Comparison of ENCODE assay signal across 7 cellular contexts in the genomic region with DNA sequence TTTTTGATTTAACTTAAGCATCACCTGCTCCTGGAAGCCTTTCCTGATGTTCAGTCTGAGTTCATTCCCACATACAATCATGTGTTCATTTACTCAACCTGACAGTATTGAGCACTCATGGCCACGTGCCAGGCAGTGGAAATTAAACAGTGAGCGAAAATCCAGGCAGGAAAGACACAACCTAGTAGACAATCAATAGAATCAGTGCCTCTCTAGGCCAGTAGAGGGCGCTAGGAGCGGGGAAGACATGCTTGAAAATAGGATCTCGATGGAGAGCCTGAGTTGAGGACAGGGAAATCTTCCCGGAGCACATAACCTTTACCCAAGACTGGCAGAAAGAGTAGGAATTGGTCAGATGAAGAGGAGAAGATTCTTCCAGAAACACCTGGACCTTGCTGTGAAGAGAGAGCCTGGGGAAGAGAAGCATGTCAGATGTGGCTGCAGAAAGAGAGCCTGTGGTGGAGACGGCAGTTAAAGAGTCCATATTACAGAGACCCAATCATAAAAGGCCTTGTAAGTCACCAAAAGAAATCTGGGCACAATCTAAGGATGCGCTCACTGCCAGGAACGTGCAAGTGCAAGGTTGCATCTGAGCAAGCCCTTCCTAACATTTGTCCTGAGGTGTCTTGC.
DNase-seq lines count a peak whose midpoint lies in the region; ATAC-seq and TF ChIP-seq lines count a peak whose summit lies in the region.

No MANE protein-coding gene starts in this region.

- TF ChIP-seq RAD21 in neural cell (conservative IDR thresholded peaks at IDR 0.05), result peak; percentile 43

- POLR2A ChIA-PET in T-cell (lab: Charles Lee), result no interaction called here

- no peaks in the 10 kb centered on the region for H3K27me3 ChIP-seq in neural cell (ENCODE audit: insufficient read depth, low read depth, low read length)

- CTCF ChIA-PET in T-cell (lab: Charles Lee), result interaction anchor here in 1 of 2 donors (0.6 kb wide), 1 partner anchor 653 kb away, joined by 3 read pairs; no protein-coding TSS in a partner anchor

- TF ChIP-seq CTCF in neural cell (IDR thresholded peaks at IDR 0.05; ENCODE audit: poor library complexity, severe bottlenecking), result peak; percentile 56

- H3K4me2 ChIP-seq in neural cell (ENCODE audit: low read length), result no peak overlapping the region

- H3K27me3 Mint-ChIP-seq in T-cell, result no peaks in the 10 kb centered on the region

- H3K4me3 Mint-ChIP-seq in T-cell, result no peak overlapping the region

- no peaks in the 10 kb centered on the region for H3K36me3 Mint-ChIP-seq in T-cell

- TF ChIP-seq EP300 in neural cell (conservative IDR thresholded peaks at IDR 0.05; ENCODE audit: poor library complexity, severe bottlenecking), result no peak

- ATAC-seq in HG03354 (IDR thresholded peaks at IDR 0.05; ENCODE audit: poor library complexity, severe bottlenecking, unreplicated experiment) (peak; percentile 51), T-cell (replicated peaks in 1 of 4) (no peak), esophagus mucosa (peak; percentile 31), HG03460 (IDR thresholded peaks at IDR 0.05; ENCODE audit: unreplicated experiment) (no peak), GM21737 (IDR thresholded peaks at IDR 0.05; ENCODE audit: unreplicated experiment) (no peak)

- H3K27ac Mint-ChIP-seq in T-cell, result no peak overlapping the region

- no peaks in the 10 kb centered on the region for H3K36me3 ChIP-seq in neural cell (ENCODE audit: insufficient read depth, low read length)

- H3K4me3 ChIP-seq in neural cell (ENCODE audit: low read length), result no peak overlapping the region

- no peaks in the 10 kb centered on the region for H3K79me2 ChIP-seq in neural cell (replicated peaks; ENCODE audit: insufficient read depth, low read length)

- DNase-seq in GM04504 (ENCODE audit: low read depth) (peak; percentile 25), T-cell (peak in 18 of 34 experiments; percentile 0 to 24 (median 4))

- H3K9ac ChIP-seq in neural cell (ENCODE audit: low read length), result no peak overlapping the region

- H2AFZ ChIP-seq in neural cell (ENCODE audit: low read depth, low read length), result no peak overlapping the region

- no peaks in the 10 kb centered on the region for H3K9me2 ChIP-seq in neural cell (ENCODE audit: insufficient read depth, low read length)

- no peak overlapping the region for H3K27ac ChIP-seq in neural cell (ENCODE audit: low read length)

- H3K9me3 Mint-ChIP-seq in T-cell, result no peaks in the 10 kb centered on the region

- H3F3A ChIP-seq in neural cell (ENCODE audit: insufficient read depth, low read length, poor library complexity, severe bottlenecking), result no peaks in the 10 kb centered on the region

- H3K4me1 Mint-ChIP-seq in T-cell, result no peaks in the 10 kb centered on the region

- no peaks in the 10 kb centered on the region for H4K20me1 ChIP-seq in neural cell (ENCODE audit: insufficient read depth)

- H3K9me3 ChIP-seq in neural cell (ENCODE audit: low read length), result no peaks in the 10 kb centered on the region

TF ChIP-seq in neural cell, 6 proteins besides CTCF, POLR2A, EP300 and RAD21:
- peak; percentile 46 for TF ChIP-seq SMC3 (conservative IDR thresholded peaks at IDR 0.05; ENCODE audit: poor library complexity)
- TF ChIP-seq MXI1 (conservative IDR thresholded peaks at IDR 0.05; ENCODE audit: poor library complexity, severe bottlenecking), result no peak

Comparison
In these comparisons a context has a peak if more than half of its experiments do, and no peak if none do; other contexts are left out.
1. ATAC-seq: peak in HG03354 (single experiment) and esophagus mucosa (single experiment); none in T-cell (0 of 4), HG03460 (single experiment) and GM21737 (single experiment).